Comparison of ENCODE assay signal across 8 cellular contexts in the genomic region with DNA sequence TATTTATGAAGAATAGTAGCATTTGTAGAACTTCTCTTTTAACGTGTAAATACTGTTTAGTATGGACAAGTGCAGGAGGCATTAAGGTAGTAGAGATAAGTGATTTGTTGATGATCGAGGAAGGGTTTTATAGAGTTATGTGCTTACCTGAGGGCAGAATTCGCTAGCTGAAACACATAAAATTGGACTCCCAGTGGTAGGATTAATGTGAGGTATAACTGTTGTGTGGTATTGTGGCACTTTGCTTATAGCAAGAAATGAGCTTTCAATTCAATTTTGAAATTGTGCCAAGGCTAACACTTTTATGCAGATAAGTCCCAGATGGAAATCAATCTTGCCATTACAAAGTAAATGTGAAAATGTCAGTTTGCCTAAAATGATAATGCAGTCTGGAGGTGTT. TPM values are rescaled to one million over a fixed set of nuclear protein-coding genes. Genes with fewer than 3 reads are reported as not detected.
DNase-seq lines count a peak whose midpoint lies in the region; ATAC-seq and TF ChIP-seq lines count a peak whose summit lies in the region.

No MANE protein-coding gene starts in this region.

- CTCF ChIA-PET in AG04449 (lab: Yijun Ruan, JAX), result interaction anchor here (0.7 to 2.0 kb wide), 4 partner anchors 28 to 510 kb away, joined by 3 to 6 read pairs (median 4); no protein-coding TSS in a partner anchor

- WGBS in body of pancreas, 2 donors, result 1 to 5% methylated on average over 3 of the region's 3 CpGs

- peak overlapping the region; percentile 81 for H3K4me3 ChIP-seq in AG04449 (ENCODE audit: low read depth, low read length)
- H3K4me3 ChIP-seq in body of pancreas, result peak overlapping the region; percentile 52 to 70
- peak overlapping the region; percentile 95 for H3K4me3 ChIP-seq in mononuclear cell (ENCODE audit: low read length)

- no peak for DNase-seq in AG04449 (ENCODE audit: low read depth, low spot score)
- DNase-seq in HT-29 (ENCODE audit: low spot score), result peak; percentile 27
- DNase-seq in body of pancreas, result no peak
- DNase-seq in NCI-H1417 treated with DMSO at 0.1 percent for 48 hours (lab: John Stamatoyannopoulos, UW), result no peak
- DNase-seq in activated gamma-delta T cell treated with Interleukin-2 at 50 U/mL for 16 hours, result no peak
- DNase-seq in NCI-H446 treated with DMSO at 0.1 percent for 48 hours (lab: John Stamatoyannopoulos, UW), result no peak

- no peaks in the 10 kb centered on the region for H3K36me3 ChIP-seq in body of pancreas (replicated peaks in 1 of 2; ENCODE audit: insufficient read depth in 1 of 2, low read depth in 2 of 2)

- H3K9me3 ChIP-seq in body of pancreas, result no peaks in the 10 kb centered on the region
- H3K9me3 ChIP-seq in mononuclear cell (ENCODE audit: low read depth, low read length), result no peaks in the 10 kb centered on the region

- intact Hi-C loops in body of pancreas (cut with DNase I), result no loop called here

- ATAC-seq in body of pancreas, result no peak
- no peak for ATAC-seq in GM21737 (IDR thresholded peaks at IDR 0.05; ENCODE audit: unreplicated experiment)

- POLR2A ChIA-PET in AG04449 (lab: Yijun Ruan, JAX), result no interaction called here

- TF ChIP-seq CTCF in AG04449 (IDR thresholded peaks at IDR 0.05; ENCODE audit: insufficient read depth, low read length, missing control alignments), result no peak
- TF ChIP-seq CTCF in body of pancreas (IDR thresholded peaks at IDR 0.05), result peak in 1 of 7 experiments; percentile 12

- H3K27me3 ChIP-seq in body of pancreas, result no peaks in the 10 kb centered on the region
- H3K27me3 ChIP-seq in mononuclear cell (ENCODE audit: insufficient read depth, low read length), result no peaks in the 10 kb centered on the region

- H3K4me1 ChIP-seq in body of pancreas (peaks cover 62% of the 10 kb centered on the region), mononuclear cell (ENCODE audit: insufficient read depth, low read length) (peaks cover 47% of the 10 kb centered on the region)

- TF ChIP-seq POLR2A in body of pancreas (IDR thresholded peaks at IDR 0.05), result no peak

- peak overlapping the region in 3 of 4 donors; percentile 88 to 93 (median 90) for H3K27ac ChIP-seq in body of pancreas

RNA-seq across cellular contexts. Expression of gene AP3S1, which starts 1.2 kb away (rescaled TPM):
- 22.8 and 28.8 TPM in 2 replicates for total RNA-seq in HT-29 (2014; rRNA removed; shearing (Covaris generic))
- 10 to 100 TPM; 47.8 to 87.9 TPM for total RNA-seq in body of pancreas
- total RNA-seq in mononuclear cell, result 77.3 TPM

RNA-seq across cellular contexts. Expression of gene ATG12, which starts 1.6 kb away (rescaled TPM):
- total RNA-seq in HT-29 (2014; rRNA removed; shearing (Covaris generic)), result 15.8 and 21.1 TPM in 2 replicates
- total RNA-seq in body of pancreas (10 to 100 TPM; 28.3 to 47.5 TPM), mononuclear cell (63.2 TPM)

RNA-seq across cellular contexts. Expression of gene CDO1, which starts 26.5 kb away (rescaled TPM):
- total RNA-seq in HT-29 (2014; rRNA removed; shearing (Covaris generic)), result not detected in 2 replicates
- total RNA-seq in body of pancreas (10 to 100 TPM in 1 of 2 donors, 1 to 10 TPM in 1; 7.3 to 92.3 TPM), mononuclear cell (0.10 TPM)
